1 cellular context compared by ENCODE assay signal in the genomic region with DNA sequence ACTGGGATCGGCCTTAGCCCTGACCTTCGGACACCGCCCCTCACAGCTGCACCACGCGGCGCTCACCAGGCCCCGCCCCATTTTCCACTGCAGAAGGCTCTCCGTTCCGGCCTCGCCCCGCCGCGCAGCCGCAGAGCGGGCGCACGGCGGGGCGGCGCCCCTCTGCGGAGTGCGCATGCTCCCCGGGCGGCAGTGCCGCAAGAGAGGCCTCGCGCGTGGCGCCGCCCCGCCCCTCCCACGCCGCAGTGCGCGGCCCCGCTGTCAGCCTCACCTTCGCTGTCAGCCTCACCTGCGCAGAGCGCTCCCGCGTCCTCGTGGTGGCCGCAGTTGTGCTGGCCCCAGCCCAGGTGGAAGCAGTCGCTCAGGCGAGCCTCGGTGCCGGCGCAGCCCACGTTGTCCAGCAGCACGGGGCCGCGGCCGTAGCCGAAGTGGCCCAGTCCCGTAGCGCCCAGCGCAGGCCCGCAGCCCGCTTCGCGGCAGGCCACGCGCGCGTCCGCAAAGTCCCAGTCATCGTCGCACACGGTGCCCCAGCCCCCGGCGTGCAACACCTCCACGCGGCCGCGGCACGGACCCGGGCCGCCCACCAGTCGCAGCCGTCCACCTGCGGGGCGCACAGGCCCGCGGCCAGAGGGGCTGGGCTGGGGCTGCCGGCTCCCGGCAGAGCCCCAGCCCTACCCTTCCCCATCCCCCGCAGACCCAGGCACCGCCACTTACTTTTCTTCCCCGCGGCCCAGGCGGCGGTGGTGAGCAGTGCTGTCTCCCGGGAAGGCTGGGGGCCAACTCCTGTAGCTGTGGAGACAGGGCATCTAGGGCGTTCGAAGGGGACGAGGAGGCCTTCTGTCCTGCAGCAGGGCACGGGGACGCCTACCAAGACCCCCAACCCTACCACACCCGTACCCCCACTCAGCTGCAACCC.
TF ChIP-seq lines count a peak whose summit lies in the region.

No MANE protein-coding gene starts in this region.

TF ChIP-seq in HepG2, 621 proteins besides CTCF, POLR2A, EP300 and RAD21 (continued from another document and continues in another):
- TF ChIP-seq, protein P1, sequence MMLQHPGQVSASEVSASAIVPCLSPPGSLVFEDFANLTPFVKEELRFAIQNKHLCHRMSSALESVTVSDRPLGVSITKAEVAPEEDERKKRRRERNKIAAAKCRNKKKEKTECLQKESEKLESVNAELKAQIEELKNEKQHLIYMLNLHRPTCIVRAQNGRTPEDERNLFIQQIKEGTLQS (CRISPR knock-in tag; IDR thresholded peaks at IDR 0.05): no peak
- TF ChIP-seq ZMYM4 (CRISPR knock-in tag; IDR thresholded peaks at IDR 0.05): peak; percentile 24; the same call in 1 of the 2 replicates
- TF ChIP-seq, protein P2, sequence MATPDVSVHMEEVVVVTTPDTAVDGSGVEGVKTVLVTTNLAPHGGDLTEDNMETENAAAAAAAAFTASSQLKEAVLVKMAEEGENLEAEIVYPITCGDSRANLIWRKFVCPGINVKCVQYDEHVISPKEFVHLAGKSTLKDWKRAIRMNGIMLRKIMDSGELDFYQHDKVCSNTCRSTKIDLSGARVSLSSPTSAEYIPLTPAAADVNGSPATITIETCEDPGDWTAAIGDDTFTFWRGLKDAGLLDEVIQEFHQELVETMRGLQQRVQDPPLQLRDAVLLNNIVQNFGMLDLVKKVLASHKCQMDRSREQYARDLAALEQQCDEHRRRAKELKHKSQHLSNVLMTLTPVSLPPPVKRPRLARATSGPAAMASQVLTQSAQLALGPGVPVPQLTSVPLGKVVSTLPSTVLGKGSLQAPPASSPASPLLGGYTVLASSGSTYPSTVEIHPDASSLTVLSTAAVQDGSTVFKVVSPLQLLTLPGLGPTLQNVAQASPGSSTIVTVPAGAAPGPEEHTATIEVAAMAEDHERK (CRISPR knock-in tag; IDR thresholded peaks at IDR 0.05; ENCODE audit: low read depth): no peak
- TF ChIP-seq, protein P3, sequence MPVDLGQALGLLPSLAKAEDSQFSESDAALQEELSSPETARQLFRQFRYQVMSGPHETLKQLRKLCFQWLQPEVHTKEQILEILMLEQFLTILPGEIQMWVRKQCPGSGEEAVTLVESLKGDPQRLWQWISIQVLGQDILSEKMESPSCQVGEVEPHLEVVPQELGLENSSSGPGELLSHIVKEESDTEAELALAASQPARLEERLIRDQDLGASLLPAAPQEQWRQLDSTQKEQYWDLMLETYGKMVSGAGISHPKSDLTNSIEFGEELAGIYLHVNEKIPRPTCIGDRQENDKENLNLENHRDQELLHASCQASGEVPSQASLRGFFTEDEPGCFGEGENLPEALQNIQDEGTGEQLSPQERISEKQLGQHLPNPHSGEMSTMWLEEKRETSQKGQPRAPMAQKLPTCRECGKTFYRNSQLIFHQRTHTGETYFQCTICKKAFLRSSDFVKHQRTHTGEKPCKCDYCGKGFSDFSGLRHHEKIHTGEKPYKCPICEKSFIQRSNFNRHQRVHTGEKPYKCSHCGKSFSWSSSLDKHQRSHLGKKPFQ (CRISPR knock-in tag; IDR thresholded peaks at IDR 0.05; ENCODE audit: insufficient replicate concordance): peak; percentile 89
- TF ChIP-seq ZNF615 (CRISPR knock-in tag; IDR thresholded peaks at IDR 0.05; ENCODE audit: borderline replicate concordance): no peak
- TF ChIP-seq SIN3B (IDR thresholded peaks at IDR 0.05; ENCODE audit: low read length): no peak
- TF ChIP-seq RARA (CRISPR knock-in tag; IDR thresholded peaks at IDR 0.05): no peak
- peak; percentile 86 for TF ChIP-seq SAFB2 (CRISPR knock-in tag; IDR thresholded peaks at IDR 0.05; ENCODE audit: borderline replicate concordance, low read depth)
- no peak for TF ChIP-seq ZNF816 (CRISPR knock-in tag; IDR thresholded peaks at IDR 0.05; ENCODE audit: borderline replicate concordance)
- TF ChIP-seq ZNF451 (CRISPR knock-in tag; IDR thresholded peaks at IDR 0.05): peak; percentile 97
- peak; percentile 80 for TF ChIP-seq HOXA3 (CRISPR knock-in tag; IDR thresholded peaks at IDR 0.05)
- TF ChIP-seq HMG20A (CRISPR knock-in tag; IDR thresholded peaks at IDR 0.05; ENCODE audit: borderline replicate concordance): no peak
- TF ChIP-seq KMT2A (CRISPR knock-in tag; IDR thresholded peaks at IDR 0.05): peak; percentile 59
- no peak; the same call in 1 of the 2 replicates for TF ChIP-seq NKX3-1 (CRISPR knock-in tag; IDR thresholded peaks at IDR 0.05)
- TF ChIP-seq RFXAP (CRISPR knock-in tag; IDR thresholded peaks at IDR 0.05; ENCODE audit: borderline replicate concordance): peak; percentile 66; the same call in 1 of the 2 replicates
- TF ChIP-seq ZNF180 (CRISPR knock-in tag; IDR thresholded peaks at IDR 0.05; ENCODE audit: borderline replicate concordance, low read depth): no peak
- TF ChIP-seq CBFB (CRISPR knock-in tag; IDR thresholded peaks at IDR 0.05): peak; percentile 31; the same call in 1 of the 2 replicates
- TF ChIP-seq KAT2B (IDR thresholded peaks at IDR 0.05; ENCODE audit: borderline replicate concordance, low read depth, low read length): no peak
- TF ChIP-seq PHB2 (IDR thresholded peaks at IDR 0.05; ENCODE audit: partially characterized antibody): no peak
- TF ChIP-seq JUNB (CRISPR knock-in tag; IDR thresholded peaks at IDR 0.05; ENCODE audit: borderline replicate concordance): no peak
- TF ChIP-seq RARG (CRISPR knock-in tag; IDR thresholded peaks at IDR 0.05; ENCODE audit: low read depth): no peak
- 0 out of 2 replicates have a peak, but pooled peaks have one; percentile 58 for TF ChIP-seq ZNF331 (CRISPR knock-in tag; IDR thresholded peaks at IDR 0.05)
- TF ChIP-seq NFIB (CRISPR knock-in tag; IDR thresholded peaks at IDR 0.05; ENCODE audit: borderline replicate concordance): no peak
- no peak for TF ChIP-seq TCF12 (IDR thresholded peaks at IDR 0.05)
- 0 out of 2 replicates have a peak, but pooled peaks have one; percentile 18 for TF ChIP-seq TCF12 (CRISPR knock-in tag; IDR thresholded peaks at IDR 0.05)
- 0 out of 2 replicates have a peak, but pooled peaks have one; percentile 19 for TF ChIP-seq ETV6 (CRISPR knock-in tag; conservative IDR thresholded peaks at IDR 0.05)
- TF ChIP-seq, protein P4, sequence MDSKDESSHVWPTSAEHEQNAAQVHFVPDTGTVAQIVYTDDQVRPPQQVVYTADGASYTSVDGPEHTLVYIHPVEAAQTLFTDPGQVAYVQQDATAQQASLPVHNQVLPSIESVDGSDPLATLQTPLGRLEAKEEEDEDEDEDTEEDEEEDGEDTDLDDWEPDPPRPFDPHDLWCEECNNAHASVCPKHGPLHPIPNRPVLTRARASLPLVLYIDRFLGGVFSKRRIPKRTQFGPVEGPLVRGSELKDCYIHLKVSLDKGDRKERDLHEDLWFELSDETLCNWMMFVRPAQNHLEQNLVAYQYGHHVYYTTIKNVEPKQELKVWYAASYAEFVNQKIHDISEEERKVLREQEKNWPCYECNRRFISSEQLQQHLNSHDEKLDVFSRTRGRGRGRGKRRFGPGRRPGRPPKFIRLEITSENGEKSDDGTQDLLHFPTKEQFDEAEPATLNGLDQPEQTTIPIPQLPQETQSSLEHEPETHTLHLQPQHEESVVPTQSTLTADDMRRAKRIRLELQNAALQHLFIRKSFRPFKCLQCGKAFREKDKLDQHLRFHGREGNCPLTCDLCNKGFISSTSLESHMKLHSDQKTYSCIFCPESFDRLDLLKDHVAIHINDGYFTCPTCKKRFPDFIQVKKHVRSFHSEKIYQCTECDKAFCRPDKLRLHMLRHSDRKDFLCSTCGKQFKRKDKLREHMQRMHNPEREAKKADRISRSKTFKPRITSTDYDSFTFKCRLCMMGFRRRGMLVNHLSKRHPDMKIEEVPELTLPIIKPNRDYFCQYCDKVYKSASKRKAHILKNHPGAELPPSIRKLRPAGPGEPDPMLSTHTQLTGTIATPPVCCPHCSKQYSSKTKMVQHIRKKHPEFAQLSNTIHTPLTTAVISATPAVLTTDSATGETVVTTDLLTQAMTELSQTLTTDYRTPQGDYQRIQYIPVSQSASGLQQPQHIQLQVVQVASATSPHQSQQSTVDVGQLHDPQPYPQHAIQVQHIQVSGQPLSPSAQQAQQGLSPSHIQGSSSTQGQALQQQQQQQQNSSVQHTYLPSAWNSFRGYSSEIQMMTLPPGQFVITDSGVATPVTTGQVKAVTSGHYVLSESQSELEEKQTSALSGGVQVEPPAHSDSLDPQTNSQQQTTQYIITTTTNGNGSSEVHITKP (CRISPR knock-in tag; IDR thresholded peaks at IDR 0.05; ENCODE audit: low read depth): no peak
- TF ChIP-seq, protein P5, sequence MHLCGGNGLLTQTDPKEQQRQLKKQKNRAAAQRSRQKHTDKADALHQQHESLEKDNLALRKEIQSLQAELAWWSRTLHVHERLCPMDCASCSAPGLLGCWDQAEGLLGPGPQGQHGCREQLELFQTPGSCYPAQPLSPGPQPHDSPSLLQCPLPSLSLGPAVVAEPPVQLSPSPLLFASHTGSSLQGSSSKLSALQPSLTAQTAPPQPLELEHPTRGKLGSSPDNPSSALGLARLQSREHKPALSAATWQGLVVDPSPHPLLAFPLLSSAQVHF (CRISPR knock-in tag; IDR thresholded peaks at IDR 0.05): 0 out of 2 replicates have a peak, but pooled peaks have one; percentile 16
- TF ChIP-seq, protein P6, sequence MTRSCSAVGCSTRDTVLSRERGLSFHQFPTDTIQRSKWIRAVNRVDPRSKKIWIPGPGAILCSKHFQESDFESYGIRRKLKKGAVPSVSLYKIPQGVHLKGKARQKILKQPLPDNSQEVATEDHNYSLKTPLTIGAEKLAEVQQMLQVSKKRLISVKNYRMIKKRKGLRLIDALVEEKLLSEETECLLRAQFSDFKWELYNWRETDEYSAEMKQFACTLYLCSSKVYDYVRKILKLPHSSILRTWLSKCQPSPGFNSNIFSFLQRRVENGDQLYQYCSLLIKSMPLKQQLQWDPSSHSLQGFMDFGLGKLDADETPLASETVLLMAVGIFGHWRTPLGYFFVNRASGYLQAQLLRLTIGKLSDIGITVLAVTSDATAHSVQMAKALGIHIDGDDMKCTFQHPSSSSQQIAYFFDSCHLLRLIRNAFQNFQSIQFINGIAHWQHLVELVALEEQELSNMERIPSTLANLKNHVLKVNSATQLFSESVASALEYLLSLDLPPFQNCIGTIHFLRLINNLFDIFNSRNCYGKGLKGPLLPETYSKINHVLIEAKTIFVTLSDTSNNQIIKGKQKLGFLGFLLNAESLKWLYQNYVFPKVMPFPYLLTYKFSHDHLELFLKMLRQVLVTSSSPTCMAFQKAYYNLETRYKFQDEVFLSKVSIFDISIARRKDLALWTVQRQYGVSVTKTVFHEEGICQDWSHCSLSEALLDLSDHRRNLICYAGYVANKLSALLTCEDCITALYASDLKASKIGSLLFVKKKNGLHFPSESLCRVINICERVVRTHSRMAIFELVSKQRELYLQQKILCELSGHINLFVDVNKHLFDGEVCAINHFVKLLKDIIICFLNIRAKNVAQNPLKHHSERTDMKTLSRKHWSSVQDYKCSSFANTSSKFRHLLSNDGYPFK (CRISPR knock-in tag; IDR thresholded peaks at IDR 0.05; ENCODE audit: borderline replicate concordance): no peak
- TF ChIP-seq MIER3 (CRISPR knock-in tag; IDR thresholded peaks at IDR 0.05; ENCODE audit: borderline replicate concordance): peak; percentile 53; the same call in 1 of the 2 replicates
- TF ChIP-seq, protein P7, sequence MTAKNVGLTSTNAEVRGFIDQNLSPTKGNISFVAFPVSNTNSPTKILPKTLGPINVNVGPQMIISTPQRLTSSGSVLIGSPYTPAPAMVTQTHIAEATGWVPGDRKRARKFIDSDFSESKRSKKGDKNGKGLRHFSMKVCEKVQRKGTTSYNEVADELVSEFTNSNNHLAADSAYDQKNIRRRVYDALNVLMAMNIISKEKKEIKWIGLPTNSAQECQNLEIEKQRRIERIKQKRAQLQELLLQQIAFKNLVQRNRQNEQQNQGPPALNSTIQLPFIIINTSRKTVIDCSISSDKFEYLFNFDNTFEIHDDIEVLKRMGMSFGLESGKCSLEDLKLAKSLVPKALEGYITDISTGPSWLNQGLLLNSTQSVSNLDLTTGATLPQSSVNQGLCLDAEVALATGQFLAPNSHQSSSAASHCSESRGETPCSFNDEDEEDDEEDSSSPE (CRISPR knock-in tag; IDR thresholded peaks at IDR 0.05): peak; percentile 76
- TF ChIP-seq ZNF776 (CRISPR knock-in tag; IDR thresholded peaks at IDR 0.05): peak; percentile 93
- peak; percentile 99 for TF ChIP-seq ZNF891 (CRISPR knock-in tag; IDR thresholded peaks at IDR 0.05)
- TF ChIP-seq, protein P8, sequence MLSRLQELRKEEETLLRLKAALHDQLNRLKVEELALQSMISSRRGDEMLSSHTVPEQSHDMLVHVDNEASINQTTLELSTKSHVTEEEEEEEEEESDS (CRISPR knock-in tag; IDR thresholded peaks at IDR 0.05; ENCODE audit: borderline replicate concordance): peak; percentile 62; the same call in 1 of the 2 replicates
- TF ChIP-seq ZNF790 (CRISPR knock-in tag; IDR thresholded peaks at IDR 0.05; ENCODE audit: borderline replicate concordance): peak; percentile 96; the same call in 1 of the 2 replicates
- TF ChIP-seq, protein P9, sequence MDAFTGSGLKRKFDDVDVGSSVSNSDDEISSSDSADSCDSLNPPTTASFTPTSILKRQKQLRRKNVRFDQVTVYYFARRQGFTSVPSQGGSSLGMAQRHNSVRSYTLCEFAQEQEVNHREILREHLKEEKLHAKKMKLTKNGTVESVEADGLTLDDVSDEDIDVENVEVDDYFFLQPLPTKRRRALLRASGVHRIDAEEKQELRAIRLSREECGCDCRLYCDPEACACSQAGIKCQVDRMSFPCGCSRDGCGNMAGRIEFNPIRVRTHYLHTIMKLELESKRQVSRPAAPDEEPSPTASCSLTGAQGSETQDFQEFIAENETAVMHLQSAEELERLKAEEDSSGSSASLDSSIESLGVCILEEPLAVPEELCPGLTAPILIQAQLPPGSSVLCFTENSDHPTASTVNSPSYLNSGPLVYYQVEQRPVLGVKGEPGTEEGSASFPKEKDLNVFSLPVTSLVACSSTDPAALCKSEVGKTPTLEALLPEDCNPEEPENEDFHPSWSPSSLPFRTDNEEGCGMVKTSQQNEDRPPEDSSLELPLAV (CRISPR knock-in tag; conservative IDR thresholded peaks at IDR 0.05; ENCODE audit: low read depth): no peak
- no peak for TF ChIP-seq ZNF510 (CRISPR knock-in tag; IDR thresholded peaks at IDR 0.05; ENCODE audit: low read depth)
- peak; percentile 96; the same call in 1 of the 2 replicates for TF ChIP-seq ZSCAN21 (CRISPR knock-in tag; IDR thresholded peaks at IDR 0.05; ENCODE audit: borderline replicate concordance)
- 0 out of 2 replicates have a peak, but pooled peaks have one; percentile 29 for TF ChIP-seq ZNF251 (CRISPR knock-in tag; IDR thresholded peaks at IDR 0.05)
- no peak for TF ChIP-seq LCORL (IDR thresholded peaks at IDR 0.05)
- 0 out of 2 replicates have a peak, but pooled peaks have one; percentile 37 for TF ChIP-seq LCORL (CRISPR knock-in tag; IDR thresholded peaks at IDR 0.05)
- TF ChIP-seq NFYC (CRISPR knock-in tag; IDR thresholded peaks at IDR 0.05): 0 out of 2 replicates have a peak, but pooled peaks have one; percentile 15
- TF ChIP-seq BRCA1 (CRISPR knock-in tag; IDR thresholded peaks at IDR 0.05): peak; percentile 66; the same call in 1 of the 2 replicates
- peak; percentile 82; the same call in 1 of the 2 replicates for TF ChIP-seq KLF12 (CRISPR knock-in tag; IDR thresholded peaks at IDR 0.05; ENCODE audit: borderline replicate concordance)
- TF ChIP-seq, protein P10, sequence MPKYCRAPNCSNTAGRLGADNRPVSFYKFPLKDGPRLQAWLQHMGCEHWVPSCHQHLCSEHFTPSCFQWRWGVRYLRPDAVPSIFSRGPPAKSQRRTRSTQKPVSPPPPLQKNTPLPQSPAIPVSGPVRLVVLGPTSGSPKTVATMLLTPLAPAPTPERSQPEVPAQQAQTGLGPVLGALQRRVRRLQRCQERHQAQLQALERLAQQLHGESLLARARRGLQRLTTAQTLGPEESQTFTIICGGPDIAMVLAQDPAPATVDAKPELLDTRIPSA (CRISPR knock-in tag; IDR thresholded peaks at IDR 0.05; ENCODE audit: borderline replicate concordance): no peak
